ENCODE assay signal across 16 cellular contexts in the genomic region with DNA sequence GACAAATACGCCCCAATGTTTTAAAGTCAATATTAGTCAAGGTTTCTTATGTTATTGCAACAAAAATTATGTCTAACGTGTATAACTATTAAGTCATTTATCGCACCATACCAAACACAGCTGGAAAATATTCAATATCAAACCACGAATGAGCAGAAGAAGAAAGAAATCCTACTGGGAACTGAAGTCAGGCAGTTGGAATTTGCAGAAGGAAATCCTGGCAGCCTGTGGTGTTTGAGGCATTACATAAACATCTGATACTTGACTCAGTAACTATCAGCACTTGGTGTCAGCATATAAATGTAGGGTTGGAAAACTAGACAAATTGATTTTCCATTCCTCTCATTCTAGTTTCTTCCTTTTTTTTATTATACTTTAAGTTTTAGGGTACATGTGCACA.
DNase-seq lines count a peak whose midpoint lies in the region; ATAC-seq, FAIRE-seq and TF ChIP-seq lines count a peak whose summit lies in the region.
"Had no signal": no experiment of that assay in that cellular context is flagged by ENCODE, and none has a peak within 500 bp of the region (broad histone marks: within the 10 kb centered on the region; RNA-seq: fewer than 3 reads in every experiment).

No MANE protein-coding gene starts in this region.

- peaks cover 0 to 1% (median 0%) of the 10 kb centered on the region in 7 donors for H3K4me1 Mint-ChIP-seq in naive thymus-derived CD4-positive, alpha-beta T cell
- H3K4me1 Mint-ChIP-seq: IgD-negative memory B cell had no signal

- no peaks in the 10 kb centered on the region for H3K9me3 ChIP-seq in naive thymus-derived CD4-positive, alpha-beta T cell (ENCODE audit: control insufficient read depth in 2 of 3, low read length in 3 of 3)
- H3K9me3 ChIP-seq: BE2C had no signal

- POLR2A ChIA-PET in naive thymus-derived CD4-positive, alpha-beta T cell (lab: Charles Lee) = no interaction called here

- peaks cover 8 to 41% (median 14%) of the 10 kb centered on the region in 11 donors for H3K9me3 Mint-ChIP-seq in naive thymus-derived CD4-positive, alpha-beta T cell

- no peak overlapping the region for H3K27ac Mint-ChIP-seq in naive thymus-derived CD4-positive, alpha-beta T cell
- H3K27ac Mint-ChIP-seq: CD4-positive, alpha-beta memory T cell; IgD-negative memory B cell had no signal

- DNase-seq in H54 (ENCODE audit: insufficient read length, low spot score) = no peak
- DNase-seq in bronchial epithelial cell (ENCODE audit: low read depth) = peak; percentile 13
- peak; percentile 6 for DNase-seq in iris pigment epithelial cell (ENCODE audit: low read depth)
- no peak for DNase-seq in naive thymus-derived CD4-positive, alpha-beta T cell
- DNase-seq in NK-92 treated with Interleukin-12 subunit alpha and Interleukin-12 subunit beta, amount 100 ng/mL, for 24 hours (lab: John Stamatoyannopoulos, UW) = no peak
- DNase-seq in stimulated activated naive CD4-positive, alpha-beta T cell treated with Interleukin-2 at 50 U/mL for 16 hours (lab: John Stamatoyannopoulos, UW) = no peak
- DNase-seq: BE2C; CD4-positive, alpha-beta memory T cell; DMS79 treated with DMSO at 0.1 percent for 48 hours; GDM1; HCEC 1CT had no signal

- H3K4me1 ChIP-seq in naive thymus-derived CD4-positive, alpha-beta T cell (ENCODE audit: control insufficient read depth in 2 of 2, insufficient read depth in 2 of 2, low read length in 2 of 2) = no peaks in the 10 kb centered on the region
- H3K4me1 ChIP-seq: BE2C had no signal

- H3K36me3 ChIP-seq in bronchial epithelial cell (ENCODE audit: control insufficient read depth, insufficient read depth, low read length) = no peaks in the 10 kb centered on the region
- no peaks in the 10 kb centered on the region for H3K36me3 ChIP-seq in naive thymus-derived CD4-positive, alpha-beta T cell (ENCODE audit: control insufficient read depth in 2 of 3, insufficient read depth in 3 of 3, low read length in 3 of 3)
- H3K36me3 ChIP-seq: BE2C had no signal

- CTCF ChIA-PET in naive thymus-derived CD4-positive, alpha-beta T cell (lab: Charles Lee) = no interaction called here

- peak; percentile 11 for FAIRE-seq in H54 (lab: Jason Lieb, UNC)
- no peak for FAIRE-seq in bronchial epithelial cell (lab: Jason Lieb, UNC)
- FAIRE-seq: A204.1, H1 had no signal

- no peak overlapping the region for H3K4me3 ChIP-seq in bronchial epithelial cell (ENCODE audit: low read depth, low read length)
- no peak overlapping the region for H3K4me3 ChIP-seq in naive thymus-derived CD4-positive, alpha-beta T cell (ENCODE audit: low read length)

- intact Hi-C loops in naive thymus-derived CD4-positive, alpha-beta T cell (cut with micrococcal nuclease) = no loop called here

- no peak for ATAC-seq in HG02610 (IDR thresholded peaks at IDR 0.05; ENCODE audit: unreplicated experiment)
- ATAC-seq in naive thymus-derived CD4-positive, alpha-beta T cell = no peak

- peaks cover 0 to 11% (median 0%) of the 10 kb centered on the region in 5 donors for H3K27me3 Mint-ChIP-seq in naive thymus-derived CD4-positive, alpha-beta T cell
- H3K27me3 Mint-ChIP-seq: IgD-negative memory B cell had no signal

- no peak for TF ChIP-seq POLR2A in H54 (IDR thresholded peaks at IDR 0.05; ENCODE audit: low read depth, low read length)

- no peaks in the 10 kb centered on the region for H3K27me3 ChIP-seq in bronchial epithelial cell (ENCODE audit: control insufficient read depth, insufficient read depth, low read length)
- no peaks in the 10 kb centered on the region for H3K27me3 ChIP-seq in naive thymus-derived CD4-positive, alpha-beta T cell (ENCODE audit: control insufficient read depth in 2 of 2, insufficient read depth in 2 of 2, low read length in 2 of 2)
- H3K27me3 ChIP-seq: BE2C had no signal

- no peak overlapping the region for H3K4me3 Mint-ChIP-seq in naive thymus-derived CD4-positive, alpha-beta T cell
- H3K4me3 Mint-ChIP-seq: CD4-positive, alpha-beta memory T cell; IgD-negative memory B cell had no signal

- peaks cover 0 to 5% (median 0%) of the 10 kb centered on the region in 5 donors for H3K36me3 Mint-ChIP-seq in naive thymus-derived CD4-positive, alpha-beta T cell
- H3K36me3 Mint-ChIP-seq: CD4-positive, alpha-beta memory T cell; IgD-negative memory B cell had no signal

- TF ChIP-seq CTCF in bronchial epithelial cell (IDR thresholded peaks at IDR 0.05; ENCODE audit: insufficient read depth, low read length, severe bottlenecking) = no peak

- no peak overlapping the region for H3K27ac ChIP-seq in naive thymus-derived CD4-positive, alpha-beta T cell (ENCODE audit: low read depth, low read length)
- H3K27ac ChIP-seq: C4-2B had no signal

Comparison
In these comparisons a context has a peak if more than half of its experiments do, and no peak if none do; other contexts are left out.
1. DNase-seq: peak in bronchial epithelial cell (single experiment) and iris pigment epithelial cell (single experiment); none in H54 (single experiment), naive thymus-derived CD4-positive, alpha-beta T cell (0 of 9), NK-92 treated with Interleukin-12 subunit alpha and Interleukin-12 subunit beta, amount 100 ng/mL, for 24 hours (single experiment) and stimulated activated naive CD4-positive, alpha-beta T cell treated with Interleukin-2 at 50 U/mL for 16 hours (single experiment).